23 cellular contexts compared by ENCODE assay signal in the genomic region with DNA sequence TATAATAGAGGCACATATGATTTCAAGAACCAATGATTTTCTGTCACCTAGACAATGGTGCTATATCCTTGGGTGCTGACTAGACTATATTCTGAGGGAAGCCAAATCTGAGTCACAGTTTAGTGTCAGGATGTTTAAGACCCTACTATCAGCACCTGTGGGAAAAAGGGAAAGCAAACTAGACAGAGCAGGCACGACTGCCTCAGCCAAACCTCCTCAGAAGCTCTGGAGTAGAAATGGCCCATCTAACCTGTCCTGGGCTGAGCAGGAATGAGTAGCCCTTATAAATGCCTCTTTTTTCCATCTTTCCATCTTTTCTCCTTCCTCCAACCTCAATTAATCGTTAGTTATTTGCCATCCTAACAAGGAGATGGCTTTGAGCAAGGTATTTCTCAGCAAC.
"Had no signal": no experiment of that assay in that cellular context is flagged by ENCODE, and none has a peak within 500 bp of the region (broad histone marks: within the 10 kb centered on the region; RNA-seq: fewer than 3 reads in every experiment).

No MANE protein-coding gene starts in this region.

- H3K4me1 Mint-ChIP-seq: activated naive CD4-positive, alpha-beta T cell treated with anti-CD3 and anti-CD28 coated beads, Interleukin-2, amount 50 U/mL, for 24 hours; central memory CD8-positive, alpha-beta T cell had no signal

- H3K9me3 ChIP-seq: MG63, SJCRH30 had no signal

- DNase-seq: activated CD4-positive, alpha-beta T cell treated with anti-CD3 and anti-CD28 coated beads for 4 hours; activated CD8-positive, alpha-beta memory T cell treated with anti-CD3 and anti-CD28 coated beads, Interleukin-2, amount 50 U/mL, for 4 hours; activated CD8-positive, alpha-beta T cell treated with anti-CD3 and anti-CD28 coated beads for 36 hours; activated effector memory CD4-positive, alpha-beta T cell treated with Interleukin-2 at 50 U/mL for 16 hours; activated naive CD4-positive, alpha-beta T cell; aorta; KG1; MG63; MV-4-11; NCI-H1105 treated with DMSO at 0.1 percent for 48 hours; NCI-H1436 treated with DMSO at 0.1 percent for 48 hours; NCI-H187; NCI-H2081 treated with DMSO at 0.1 percent for 48 hours; NCI-H2227 treated with DMSO at 0.1 percent for 48 hours; NCI-H526; NCI-H774; SJCRH30 had no signal

- ATAC-seq: activated CD4-positive, CD25-positive, alpha-beta regulatory T cell treated with anti-CD3 and anti-CD28 coated beads, Interleukin-2, amount 50 U/mL, for 24 hours; activated CD8-positive, alpha-beta T cell treated with anti-CD3 and anti-CD28 coated beads for 36 hours; SK-N-SH treated with all-trans-retinoic acid at 6 μM for 48 hours had no signal

- H3K27ac Mint-ChIP-seq: activated CD8-positive, alpha-beta T cell treated with anti-CD3 and anti-CD28 coated beads for 36 hours; activated naive CD4-positive, alpha-beta T cell treated with anti-CD3 and anti-CD28 coated beads, Interleukin-2, amount 50 U/mL, for 24 hours; activated T-helper 1 cell treated with anti-CD3 and anti-CD28 coated beads, Interleukin-12 subunit alpha, Interleukin-12 subunit beta, Interleukin-2, Interleukin-4 antibody, amounts not matched to agents 30 ng/mL and 10 ng/mL and 1 ng/mL, durations not matched to agents 14 hours and 24 hours and 36 hours; T-helper 1 cell treated with Interleukin-12 subunit alpha and Interleukin-12 subunit beta and Interleukin-4 antibody, amounts not matched to agents 30 μg/mL and 1 μg/mL, for 36 hours had no signal

- H3K27me3 ChIP-seq: MG63, SJCRH30 had no signal

- H3K27ac ChIP-seq: SJCRH30 had no signal

- H3K27me3 Mint-ChIP-seq: activated CD8-positive, alpha-beta T cell treated with anti-CD3 and anti-CD28 coated beads for 36 hours; activated naive CD4-positive, alpha-beta T cell treated with anti-CD3 and anti-CD28 coated beads, Interleukin-2, amount 50 U/mL, for 24 hours; central memory CD8-positive, alpha-beta T cell had no signal

- H3K9me3 Mint-ChIP-seq: activated naive CD4-positive, alpha-beta T cell treated with anti-CD3 and anti-CD28 coated beads, Interleukin-2, amount 50 U/mL, for 24 hours; activated T-helper 1 cell treated with anti-CD3 and anti-CD28 coated beads, Interleukin-12 subunit alpha, Interleukin-12 subunit beta, Interleukin-2, Interleukin-4 antibody, amounts not matched to agents 30 ng/mL and 10 ng/mL and 1 ng/mL, durations not matched to agents 14 hours and 24 hours and 36 hours had no signal

- H3K36me3 Mint-ChIP-seq: activated naive CD4-positive, alpha-beta T cell treated with anti-CD3 and anti-CD28 coated beads, Interleukin-2, amount 50 U/mL, for 24 hours had no signal

- H3K4me3 Mint-ChIP-seq: activated CD8-positive, alpha-beta T cell treated with anti-CD3 and anti-CD28 coated beads for 36 hours; activated naive CD4-positive, alpha-beta T cell treated with anti-CD3 and anti-CD28 coated beads, Interleukin-2, amount 50 U/mL, for 24 hours; activated T-helper 1 cell treated with anti-CD3 and anti-CD28 coated beads, Interleukin-12 subunit alpha, Interleukin-12 subunit beta, Interleukin-2, Interleukin-4 antibody, amounts not matched to agents 30 ng/mL and 10 ng/mL and 1 ng/mL, durations not matched to agents 14 hours and 24 hours and 36 hours; central memory CD8-positive, alpha-beta T cell; T-helper 1 cell treated with Interleukin-12 subunit alpha and Interleukin-12 subunit beta and Interleukin-4 antibody, amounts not matched to agents 30 μg/mL and 1 μg/mL, for 36 hours had no signal

- H3K36me3 ChIP-seq: MG63, SJCRH30 had no signal

- H3K4me3 ChIP-seq: MG63, SJCRH30 had no signal
